In the genomic region with DNA sequence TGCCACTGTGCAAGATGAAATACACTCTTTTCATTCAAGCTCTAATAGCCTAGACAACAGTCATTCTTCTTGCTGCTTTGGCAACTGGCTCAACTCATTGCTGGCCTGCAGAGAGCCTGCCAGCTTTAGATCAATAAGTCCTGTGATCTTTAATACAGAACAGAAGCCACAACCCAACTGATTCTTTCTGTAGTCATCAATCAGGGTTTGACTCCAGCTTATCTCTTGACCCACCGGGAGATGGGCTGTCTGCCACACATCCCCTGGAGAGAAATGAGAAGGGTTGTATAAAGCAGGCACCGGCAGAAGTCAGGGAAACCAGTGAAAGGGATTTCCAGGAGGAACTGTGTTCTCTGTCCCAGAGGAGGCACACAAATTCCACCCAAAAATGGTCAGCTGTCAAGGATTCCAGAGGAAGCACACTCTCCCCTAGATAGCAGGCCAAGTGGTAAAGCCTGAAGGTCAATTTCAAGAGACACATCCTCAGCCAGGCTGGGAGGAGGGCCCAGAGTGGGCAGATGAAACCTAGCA, we compare ENCODE assay signal across 16 cellular contexts. TPM values are rescaled to one million over a fixed set of nuclear protein-coding genes. Genes with fewer than 3 reads are reported as not detected.
DNase-seq lines count a peak whose midpoint lies in the region; ATAC-seq and TF ChIP-seq lines count a peak whose summit lies in the region.
"Had no signal": no experiment of that assay in that cellular context is flagged by ENCODE, and none has a peak within 500 bp of the region (broad histone marks: within the 10 kb centered on the region; RNA-seq: fewer than 3 reads in every experiment).

No MANE protein-coding gene starts in this region.

- no peak overlapping the region for H3K18ac ChIP-seq in mesenchymal stem cell (ENCODE audit: low read depth in 1 of 2, low read length in 2 of 2)

- no peak overlapping the region for H3K14ac ChIP-seq in mesenchymal stem cell (ENCODE audit: low read length in 2 of 2)

- peaks cover 53% of the 10 kb centered on the region for H3K36me3 Mint-ChIP-seq in brain

- peaks cover 18 to 49% of the 10 kb centered on the region in 2 experiments for H3K36me3 ChIP-seq in mesenchymal stem cell (ENCODE audit: control insufficient read depth in 1 of 2, insufficient read depth in 2 of 2, low read depth in 1 of 2, low read length in 2 of 2)
- peaks cover 0 to 4% of the 10 kb centered on the region in 2 donors for H3K36me3 ChIP-seq in stomach smooth muscle (ENCODE audit: control insufficient read depth in 2 of 2, insufficient read depth in 2 of 2, low read length in 2 of 2)
- H3K36me3 ChIP-seq: thyroid gland had no signal

- H2BK15ac ChIP-seq in mesenchymal stem cell (ENCODE audit: low read depth, poor library complexity, severe bottlenecking) = no peak overlapping the region

- peaks cover 71% of the 10 kb centered on the region for H3K4me1 Mint-ChIP-seq in brain

- intact Hi-C loops in posterior cingulate gyrus (cut with DNase I) = no loop called here

- H2BK12ac ChIP-seq in mesenchymal stem cell (ENCODE audit: low read length in 2 of 2) = no peak overlapping the region

- no peaks in the 10 kb centered on the region for H3K27me3 ChIP-seq in mesenchymal stem cell (ENCODE audit: control insufficient read depth in 1 of 2, insufficient read depth in 1 of 2, low read length in 2 of 2)
- H3K27me3 ChIP-seq in stomach smooth muscle (ENCODE audit: control insufficient read depth in 1 of 2, insufficient read depth in 2 of 2, low read length in 2 of 2) = no peaks in the 10 kb centered on the region
- H3K27me3 ChIP-seq: dorsolateral prefrontal cortex, thyroid gland had no signal

- peaks cover 3% of the 10 kb centered on the region for H3K27me3 Mint-ChIP-seq in brain

- 8% methylated on average over 2 of the region's 2 CpGs for WGBS in mesenchymal stem cell

- DNase-seq in LHCN-M2 (ENCODE audit: low read depth) = peak; percentile 24
- DNase-seq in mesenchymal stem cell = no peak
- no peak for DNase-seq in DMS79 treated with DMSO at 0.1 percent for 48 hours (lab: John Stamatoyannopoulos, UW)
- DNase-seq in posterior cingulate gyrus = no peak
- DNase-seq in NCI-H345 treated with DMSO at 0.1 percent for 48 hours (lab: John Stamatoyannopoulos, UW; ENCODE audit: unreplicated experiment) = no peak
- DNase-seq: activated CD4-positive, alpha-beta T cell treated with anti-CD3 and anti-CD28 coated beads, Interleukin-2, amount 50 U/mL, for 48 hours; dorsolateral prefrontal cortex; KG1; NCI-H1048; NCI-H82; thyroid gland had no signal

- no peak overlapping the region for H4K8ac ChIP-seq in mesenchymal stem cell (ENCODE audit: low read length)

- H3K4ac ChIP-seq in mesenchymal stem cell (ENCODE audit: low read depth in 1 of 2, low read length in 2 of 2) = no peak overlapping the region

- H2AK5ac ChIP-seq in mesenchymal stem cell (ENCODE audit: low read length, severe bottlenecking) = no peak overlapping the region

- no peak overlapping the region for H2BK5ac ChIP-seq in mesenchymal stem cell (ENCODE audit: low read depth, low read length, poor library complexity, severe bottlenecking)

- H3K4me1 ChIP-seq in mesenchymal stem cell (ENCODE audit: control insufficient read depth, insufficient read depth, low read depth, low read length) (peaks cover 11% of the 10 kb centered on the region), stomach smooth muscle (ENCODE audit: control insufficient read depth, insufficient read depth, low read length) (peaks cover 73% of the 10 kb centered on the region)

- H3K27ac ChIP-seq in mesenchymal stem cell (ENCODE audit: low read length, poor library complexity, severe bottlenecking) (no peak overlapping the region), stomach smooth muscle (ENCODE audit: low read length) (peak overlapping the region; percentile 82)
- H3K27ac ChIP-seq: HL-60, thyroid gland had no signal

- no peak for ATAC-seq in HG03108 (IDR thresholded peaks at IDR 0.05; ENCODE audit: unreplicated experiment)
- ATAC-seq: activated naive CD4-positive, alpha-beta T cell treated with anti-CD3 and anti-CD28 coated beads, Interleukin-2, amount 50 U/mL, for 72 hours had no signal

- peak overlapping the region in 3 of 5 experiments; percentile 2 to 77 (median 74) for H3K27ac Mint-ChIP-seq in brain
- H3K27ac Mint-ChIP-seq: activated naive CD4-positive, alpha-beta T cell treated with anti-CD3 and anti-CD28 coated beads, Interleukin-2, amount 50 U/mL, for 72 hours had no signal

- H3K23ac ChIP-seq in mesenchymal stem cell (ENCODE audit: low read length in 2 of 2) = no peak overlapping the region

- H3K9me3 ChIP-seq in mesenchymal stem cell (ENCODE audit: control insufficient read depth, low read length) (peaks cover 4% of the 10 kb centered on the region), stomach smooth muscle (ENCODE audit: control insufficient read depth in 2 of 2, low read length in 2 of 2) (peaks cover 4% of the 10 kb centered on the region in 2 donors)
- H3K9me3 ChIP-seq: thyroid gland had no signal

- H3K79me1 ChIP-seq in mesenchymal stem cell (replicated peaks; ENCODE audit: low read length, poor library complexity, severe bottlenecking) = peaks cover 29% of the 10 kb centered on the region

- no peak overlapping the region for H2BK120ac ChIP-seq in mesenchymal stem cell (ENCODE audit: low read depth, low read length)

- no peak overlapping the region for H3K4me3 ChIP-seq in mesenchymal stem cell (ENCODE audit: insufficient read depth in 1 of 2, low read depth in 1 of 2, low read length in 2 of 2)
- no peak overlapping the region for H3K4me3 ChIP-seq in stomach smooth muscle (ENCODE audit: low read length in 2 of 2)
- H3K4me3 ChIP-seq: dorsolateral prefrontal cortex, thyroid gland had no signal

- H3K9me3 Mint-ChIP-seq in brain = peaks cover 15 to 18% (median 17%) of the 10 kb centered on the region in 5 experiments
- H3K9me3 Mint-ChIP-seq: activated naive CD4-positive, alpha-beta T cell treated with anti-CD3 and anti-CD28 coated beads, Interleukin-2, amount 50 U/mL, for 72 hours had no signal

- peak overlapping the region in 1 of 5 experiments; percentile 4 for H3K4me3 Mint-ChIP-seq in brain

- no peak overlapping the region for H4K91ac ChIP-seq in mesenchymal stem cell (ENCODE audit: low read length)

- H3K4me2 ChIP-seq in mesenchymal stem cell (ENCODE audit: low read length, poor library complexity, severe bottlenecking) = no peak overlapping the region

- TF ChIP-seq CTCF in brain (conservative IDR thresholded peaks at IDR 0.05) = no peak

- H2AFZ ChIP-seq in mesenchymal stem cell (ENCODE audit: low read depth, low read length) = no peak overlapping the region

- H3K9ac ChIP-seq in mesenchymal stem cell (ENCODE audit: low read length) (peak overlapping the region; percentile 2), stomach smooth muscle (ENCODE audit: low read length in 2 of 2) (no peak overlapping the region)

RNA-seq across cellular contexts. Expression of a gene that starts 24.5 kb away (rescaled TPM):
- total RNA-seq in LHCN-M2 (2014; rRNA removed) = 97.3 and 104 TPM in 2 replicates
- polyA plus RNA-seq in LHCN-M2 (2012) = 26.3 TPM
- 3.2 TPM for polyA plus RNA-seq in brain (ENCODE audit: insufficient read depth, low read depth, low replicate concordance)
- 13.5 TPM for polyA plus RNA-seq in mesenchymal stem cell (2013, experiment 1 of 2)
- 11.5 TPM for polyA plus RNA-seq in mesenchymal stem cell (2013, experiment 2 of 2)
